20 cellular contexts compared by ENCODE assay signal in genomic region chr20:34768105-34768504, GRCh38.
DNase-seq lines count a peak whose midpoint lies in the region; ATAC-seq and TF ChIP-seq lines count a peak whose summit lies in the region.
"Had no signal": no experiment of that assay in that cellular context is flagged by ENCODE, and none has a peak within 500 bp of the region (broad histone marks: within the 10 kb centered on the region; RNA-seq: fewer than 3 reads in every experiment).

No MANE protein-coding gene starts in this region.

- in situ Hi-C loops in astrocyte of the spinal cord (cut with HindIII; ENCODE audit: low sequenced_read_pairs) = no loop called here

- peak; percentile 42 for DNase-seq in AG08396 (ENCODE audit: low spot score)
- DNase-seq in HS-5 (ENCODE audit: low read depth) = peak; percentile 84
- peak; percentile 15 for DNase-seq in astrocyte of the spinal cord (ENCODE audit: low read depth, low spot score)
- DNase-seq in kidney tubule cell (ENCODE audit: low spot score) = peak; percentile 62
- DNase-seq in NAMALWA (ENCODE audit: low spot score) = no peak
- no peak for DNase-seq in DMS 273 treated with DMSO at 0.1 percent for 48 hours (lab: John Stamatoyannopoulos, UW)
- DNase-seq: activated CD4-positive, CD25-positive, alpha-beta regulatory T cell; activated effector memory CD4-positive, alpha-beta T cell treated with Interleukin-2 at 50 U/mL for 16 hours; anterior cingulate cortex; BE2C; cortex of kidney; mesendoderm; NCI-H1417 treated with DMSO at 0.1 percent for 48 hours; nephron progenitor cell; stomach; T-helper 1 cell had no signal

- TF ChIP-seq CTCF in astrocyte of the spinal cord (IDR thresholded peaks at IDR 0.05; ENCODE audit: low read depth, low read length) = no peak

- H3K4me3 ChIP-seq in astrocyte of the spinal cord (ENCODE audit: low read depth, low read length) = no peak overlapping the region
- H3K4me3 ChIP-seq: K562, stomach, vagina had no signal

- ATAC-seq in GM19023 (IDR thresholded peaks at IDR 0.05; ENCODE audit: unreplicated experiment) = no peak
- ATAC-seq in GM18867 (IDR thresholded peaks at IDR 0.05; ENCODE audit: unreplicated experiment) = no peak
- ATAC-seq: K562 had no signal

Comparison
In these comparisons a context has a peak if more than half of its experiments do, and no peak if none do; other contexts are left out.
1. DNase-seq: peak in AG08396 (single experiment), HS-5 (single experiment), astrocyte of the spinal cord (single experiment) and kidney tubule cell (single experiment); none in NAMALWA (single experiment) and DMS 273 treated with DMSO at 0.1 percent for 48 hours (single experiment).